Comparison of ENCODE assay signal across 1 cellular context in genomic region chr2:231713738-231714638, GRCh38.
A peak's percentile ranks its signal among the peaks of the same experiment; 100 is the strongest.
TF ChIP-seq lines count a peak whose summit lies in the region.

No MANE protein-coding gene starts in this region.

TF ChIP-seq in GM12878, 131 proteins besides CTCF, POLR2A, EP300 and RAD21 (continued from another document and continues in another):
- peak; percentile 40; the same call in 1 of the 2 replicates for TF ChIP-seq ZNF592 (IDR thresholded peaks at IDR 0.05)
- peak; percentile 58; the same call in 1 of the 2 replicates for TF ChIP-seq NFXL1 (IDR thresholded peaks at IDR 0.05; ENCODE audit: borderline replicate concordance)
- no peak for TF ChIP-seq SKIL (IDR thresholded peaks at IDR 0.05; ENCODE audit: low read depth, poor library complexity, severe bottlenecking)
- TF ChIP-seq, protein P1, sequence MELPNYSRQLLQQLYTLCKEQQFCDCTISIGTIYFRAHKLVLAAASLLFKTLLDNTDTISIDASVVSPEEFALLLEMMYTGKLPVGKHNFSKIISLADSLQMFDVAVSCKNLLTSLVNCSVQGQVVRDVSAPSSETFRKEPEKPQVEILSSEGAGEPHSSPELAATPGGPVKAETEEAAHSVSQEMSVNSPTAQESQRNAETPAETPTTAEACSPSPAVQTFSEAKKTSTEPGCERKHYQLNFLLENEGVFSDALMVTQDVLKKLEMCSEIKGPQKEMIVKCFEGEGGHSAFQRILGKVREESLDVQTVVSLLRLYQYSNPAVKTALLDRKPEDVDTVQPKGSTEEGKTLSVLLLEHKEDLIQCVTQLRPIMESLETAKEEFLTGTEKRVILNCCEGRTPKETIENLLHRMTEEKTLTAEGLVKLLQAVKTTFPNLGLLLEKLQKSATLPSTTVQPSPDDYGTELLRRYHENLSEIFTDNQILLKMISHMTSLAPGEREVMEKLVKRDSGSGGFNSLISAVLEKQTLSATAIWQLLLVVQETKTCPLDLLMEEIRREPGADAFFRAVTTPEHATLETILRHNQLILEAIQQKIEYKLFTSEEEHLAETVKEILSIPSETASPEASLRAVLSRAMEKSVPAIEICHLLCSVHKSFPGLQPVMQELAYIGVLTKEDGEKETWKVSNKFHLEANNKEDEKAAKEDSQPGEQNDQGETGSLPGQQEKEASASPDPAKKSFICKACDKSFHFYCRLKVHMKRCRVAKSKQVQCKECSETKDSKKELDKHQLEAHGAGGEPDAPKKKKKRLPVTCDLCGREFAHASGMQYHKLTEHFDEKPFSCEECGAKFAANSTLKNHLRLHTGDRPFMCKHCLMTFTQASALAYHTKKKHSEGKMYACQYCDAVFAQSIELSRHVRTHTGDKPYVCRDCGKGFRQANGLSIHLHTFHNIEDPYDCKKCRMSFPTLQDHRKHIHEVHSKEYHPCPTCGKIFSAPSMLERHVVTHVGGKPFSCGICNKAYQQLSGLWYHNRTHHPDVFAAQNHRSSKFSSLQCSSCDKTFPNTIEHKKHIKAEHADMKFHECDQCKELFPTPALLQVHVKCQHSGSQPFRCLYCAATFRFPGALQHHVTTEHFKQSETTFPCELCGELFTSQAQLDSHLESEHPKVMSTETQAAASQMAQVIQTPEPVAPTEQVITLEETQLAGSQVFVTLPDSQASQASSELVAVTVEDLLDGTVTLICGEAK (IDR thresholded peaks at IDR 0.05; ENCODE audit: borderline replicate concordance), result no peak
- TF ChIP-seq EED (IDR thresholded peaks at IDR 0.05; ENCODE audit: low read depth), result no peak
- TF ChIP-seq SIN3A (IDR thresholded peaks at IDR 0.05; ENCODE audit: low read depth, low read length), result no peak
- no peak; the same call in 1 of the 2 replicates for TF ChIP-seq ZNF207 (IDR thresholded peaks at IDR 0.05; ENCODE audit: borderline replicate concordance)
- TF ChIP-seq, protein P2, sequence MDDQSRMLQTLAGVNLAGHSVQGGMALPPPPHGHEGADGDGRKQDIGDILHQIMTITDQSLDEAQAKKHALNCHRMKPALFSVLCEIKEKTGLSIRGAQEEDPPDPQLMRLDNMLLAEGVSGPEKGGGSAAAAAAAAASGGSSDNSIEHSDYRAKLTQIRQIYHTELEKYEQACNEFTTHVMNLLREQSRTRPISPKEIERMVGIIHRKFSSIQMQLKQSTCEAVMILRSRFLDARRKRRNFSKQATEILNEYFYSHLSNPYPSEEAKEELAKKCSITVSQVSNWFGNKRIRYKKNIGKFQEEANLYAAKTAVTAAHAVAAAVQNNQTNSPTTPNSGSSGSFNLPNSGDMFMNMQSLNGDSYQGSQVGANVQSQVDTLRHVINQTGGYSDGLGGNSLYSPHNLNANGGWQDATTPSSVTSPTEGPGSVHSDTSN (IDR thresholded peaks at IDR 0.05; ENCODE audit: insufficient replicate concordance, low read depth, low read length), result peak; percentile 80
- TF ChIP-seq BMI1 (IDR thresholded peaks at IDR 0.05; ENCODE audit: borderline replicate concordance), result peak; percentile 82
- 0 out of 2 replicates have a peak, but pooled peaks have one; percentile 50 for TF ChIP-seq MLLT1 (IDR thresholded peaks at IDR 0.05)
- peak; percentile 21; the same call in 1 of the 2 replicates for TF ChIP-seq WRNIP1 (IDR thresholded peaks at IDR 0.05; ENCODE audit: borderline replicate concordance, low read depth, low read length)
- TF ChIP-seq, protein P3, sequence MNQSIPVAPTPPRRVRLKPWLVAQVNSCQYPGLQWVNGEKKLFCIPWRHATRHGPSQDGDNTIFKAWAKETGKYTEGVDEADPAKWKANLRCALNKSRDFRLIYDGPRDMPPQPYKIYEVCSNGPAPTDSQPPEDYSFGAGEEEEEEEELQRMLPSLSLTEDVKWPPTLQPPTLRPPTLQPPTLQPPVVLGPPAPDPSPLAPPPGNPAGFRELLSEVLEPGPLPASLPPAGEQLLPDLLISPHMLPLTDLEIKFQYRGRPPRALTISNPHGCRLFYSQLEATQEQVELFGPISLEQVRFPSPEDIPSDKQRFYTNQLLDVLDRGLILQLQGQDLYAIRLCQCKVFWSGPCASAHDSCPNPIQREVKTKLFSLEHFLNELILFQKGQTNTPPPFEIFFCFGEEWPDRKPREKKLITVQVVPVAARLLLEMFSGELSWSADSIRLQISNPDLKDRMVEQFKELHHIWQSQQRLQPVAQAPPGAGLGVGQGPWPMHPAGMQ (IDR thresholded peaks at IDR 0.05; ENCODE audit: borderline replicate concordance), result no peak
- TF ChIP-seq RBBP5 (conservative IDR thresholded peaks at IDR 0.05), result no peak
- TF ChIP-seq, protein P4, sequence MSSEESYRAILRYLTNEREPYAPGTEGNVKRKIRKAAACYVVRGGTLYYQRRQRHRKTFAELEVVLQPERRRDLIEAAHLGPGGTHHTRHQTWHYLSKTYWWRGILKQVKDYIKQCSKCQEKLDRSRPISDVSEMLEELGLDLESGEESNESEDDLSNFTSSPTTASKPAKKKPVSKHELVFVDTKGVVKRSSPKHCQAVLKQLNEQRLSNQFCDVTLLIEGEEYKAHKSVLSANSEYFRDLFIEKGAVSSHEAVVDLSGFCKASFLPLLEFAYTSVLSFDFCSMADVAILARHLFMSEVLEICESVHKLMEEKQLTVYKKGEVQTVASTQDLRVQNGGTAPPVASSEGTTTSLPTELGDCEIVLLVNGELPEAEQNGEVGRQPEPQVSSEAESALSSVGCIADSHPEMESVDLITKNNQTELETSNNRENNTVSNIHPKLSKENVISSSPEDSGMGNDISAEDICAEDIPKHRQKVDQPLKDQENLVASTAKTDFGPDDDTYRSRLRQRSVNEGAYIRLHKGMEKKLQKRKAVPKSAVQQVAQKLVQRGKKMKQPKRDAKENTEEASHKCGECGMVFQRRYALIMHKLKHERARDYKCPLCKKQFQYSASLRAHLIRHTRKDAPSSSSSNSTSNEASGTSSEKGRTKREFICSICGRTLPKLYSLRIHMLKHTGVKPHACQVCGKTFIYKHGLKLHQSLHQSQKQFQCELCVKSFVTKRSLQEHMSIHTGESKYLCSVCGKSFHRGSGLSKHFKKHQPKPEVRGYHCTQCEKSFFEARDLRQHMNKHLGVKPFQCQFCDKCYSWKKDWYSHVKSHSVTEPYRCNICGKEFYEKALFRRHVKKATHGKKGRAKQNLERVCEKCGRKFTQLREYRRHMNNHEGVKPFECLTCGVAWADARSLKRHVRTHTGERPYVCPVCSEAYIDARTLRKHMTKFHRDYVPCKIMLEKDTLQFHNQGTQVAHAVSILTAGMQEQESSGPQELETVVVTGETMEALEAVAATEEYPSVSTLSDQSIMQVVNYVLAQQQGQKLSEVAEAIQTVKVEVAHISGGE (CRISPR knock-in tag; IDR thresholded peaks at IDR 0.05), result no peak
- TF ChIP-seq EZH2 (IDR thresholded peaks at IDR 0.05; ENCODE audit: borderline replicate concordance, control insufficient read depth, low read depth, low read length), result no peak
- no peak for TF ChIP-seq NR2C1 (IDR thresholded peaks at IDR 0.05)
- no peak for TF ChIP-seq ZNF274 (IDR thresholded peaks at IDR 0.05; ENCODE audit: insufficient read depth, insufficient read length)
- TF ChIP-seq MYB (IDR thresholded peaks at IDR 0.05; ENCODE audit: borderline replicate concordance, low read depth, low read length), result peak; percentile 67; the same call in 1 of the 2 replicates
- TF ChIP-seq HDAC2 (IDR thresholded peaks at IDR 0.05), result no peak
- no peak for TF ChIP-seq ETV6 (conservative IDR thresholded peaks at IDR 0.05 in 1 of 2, IDR thresholded peaks at IDR 0.05 in 1 of 2; ENCODE audit: borderline replicate concordance in 1 of 2, low read depth in 1 of 2)
- no peak; the same call in 1 of the 2 replicates for TF ChIP-seq BCLAF1 (IDR thresholded peaks at IDR 0.05)
- peak; percentile 56 for TF ChIP-seq SMC3 (IDR thresholded peaks at IDR 0.05; ENCODE audit: borderline replicate concordance, low read length)
- TF ChIP-seq, protein P5, sequence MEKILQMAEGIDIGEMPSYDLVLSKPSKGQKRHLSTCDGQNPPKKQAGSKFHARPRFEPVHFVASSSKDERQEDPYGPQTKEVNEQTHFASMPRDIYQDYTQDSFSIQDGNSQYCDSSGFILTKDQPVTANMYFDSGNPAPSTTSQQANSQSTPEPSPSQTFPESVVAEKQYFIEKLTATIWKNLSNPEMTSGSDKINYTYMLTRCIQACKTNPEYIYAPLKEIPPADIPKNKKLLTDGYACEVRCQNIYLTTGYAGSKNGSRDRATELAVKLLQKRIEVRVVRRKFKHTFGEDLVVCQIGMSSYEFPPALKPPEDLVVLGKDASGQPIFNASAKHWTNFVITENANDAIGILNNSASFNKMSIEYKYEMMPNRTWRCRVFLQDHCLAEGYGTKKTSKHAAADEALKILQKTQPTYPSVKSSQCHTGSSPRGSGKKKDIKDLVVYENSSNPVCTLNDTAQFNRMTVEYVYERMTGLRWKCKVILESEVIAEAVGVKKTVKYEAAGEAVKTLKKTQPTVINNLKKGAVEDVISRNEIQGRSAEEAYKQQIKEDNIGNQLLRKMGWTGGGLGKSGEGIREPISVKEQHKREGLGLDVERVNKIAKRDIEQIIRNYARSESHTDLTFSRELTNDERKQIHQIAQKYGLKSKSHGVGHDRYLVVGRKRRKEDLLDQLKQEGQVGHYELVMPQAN (conservative IDR thresholded peaks at IDR 0.05), result 0 out of 2 replicates have a peak, but pooled peaks have one; percentile 36
- TF ChIP-seq PAX5 (IDR thresholded peaks at IDR 0.05; ENCODE audit: borderline replicate concordance, low read depth, low read length), result peak; percentile 95
- TF ChIP-seq ZZZ3 (IDR thresholded peaks at IDR 0.05; ENCODE audit: control insufficient read depth, insufficient read length, low read depth), result no peak
- no peak for TF ChIP-seq ASH2L (IDR thresholded peaks at IDR 0.05; ENCODE audit: borderline replicate concordance, low read depth)
- no peak for TF ChIP-seq ZNF622 (IDR thresholded peaks at IDR 0.05)
- TF ChIP-seq GABPA (IDR thresholded peaks at IDR 0.05; ENCODE audit: low read depth), result no peak
- TF ChIP-seq CEBPB (IDR thresholded peaks at IDR 0.05; ENCODE audit: borderline replicate concordance in 1 of 2, low read depth in 2 of 2, low read length in 2 of 2), result no peak
